In the genomic region with DNA sequence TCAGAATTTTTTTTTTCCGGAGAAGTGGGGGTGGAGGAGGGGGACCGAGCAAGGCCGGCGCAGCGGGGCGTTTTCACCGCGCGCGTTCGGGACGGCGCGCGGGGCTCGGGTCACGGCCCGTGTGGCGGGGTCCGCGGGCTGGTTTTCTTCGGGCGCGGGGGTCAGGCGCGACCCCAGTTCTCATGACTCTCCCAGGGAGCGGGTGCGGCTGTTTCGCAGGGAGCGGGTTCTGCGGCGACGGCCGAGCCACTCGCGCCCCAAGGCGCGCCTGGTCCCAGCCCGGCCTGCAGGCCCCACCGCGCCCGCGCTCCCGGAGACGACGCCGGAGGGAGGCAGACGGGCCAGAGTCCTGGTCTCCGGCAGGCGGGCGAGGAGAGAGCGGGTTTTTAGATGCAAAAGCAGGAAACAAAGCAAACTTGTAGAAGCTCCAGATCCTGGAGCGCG, we compare ENCODE assay signal across 1 cellular context.
TF ChIP-seq lines count a peak whose summit lies in the region.

No MANE protein-coding gene starts in this region.

TF ChIP-seq in HepG2, 621 proteins besides CTCF, POLR2A, EP300 and RAD21 (continued from another document):
- TF ChIP-seq PLSCR1 (CRISPR knock-in tag; IDR thresholded peaks at IDR 0.05; ENCODE audit: borderline replicate concordance), result no peak
- TF ChIP-seq PRDM4 (CRISPR knock-in tag; IDR thresholded peaks at IDR 0.05; ENCODE audit: borderline replicate concordance), result 0 out of 2 replicates have a peak, but pooled peaks have one; percentile 26
- TF ChIP-seq ZIK1 (CRISPR knock-in tag; IDR thresholded peaks at IDR 0.05; ENCODE audit: borderline replicate concordance, low read depth), result no peak
- TF ChIP-seq ZNF782 (CRISPR knock-in tag; IDR thresholded peaks at IDR 0.05; ENCODE audit: borderline replicate concordance), result no peak
- TF ChIP-seq SRSF4 (IDR thresholded peaks at IDR 0.05; ENCODE audit: low read depth, low read length, poor library complexity, severe bottlenecking), result peak; percentile 24
- peak; percentile 26; the same call in 1 of the 2 replicates for TF ChIP-seq MEIS2 (CRISPR knock-in tag; IDR thresholded peaks at IDR 0.05)
- TF ChIP-seq ZMYM4 (CRISPR knock-in tag; IDR thresholded peaks at IDR 0.05), result 0 out of 2 replicates have a peak, but pooled peaks have one; percentile 24
- TF ChIP-seq ZNF136 (CRISPR knock-in tag; IDR thresholded peaks at IDR 0.05; ENCODE audit: low read depth), result no peak
- TF ChIP-seq, protein P1, sequence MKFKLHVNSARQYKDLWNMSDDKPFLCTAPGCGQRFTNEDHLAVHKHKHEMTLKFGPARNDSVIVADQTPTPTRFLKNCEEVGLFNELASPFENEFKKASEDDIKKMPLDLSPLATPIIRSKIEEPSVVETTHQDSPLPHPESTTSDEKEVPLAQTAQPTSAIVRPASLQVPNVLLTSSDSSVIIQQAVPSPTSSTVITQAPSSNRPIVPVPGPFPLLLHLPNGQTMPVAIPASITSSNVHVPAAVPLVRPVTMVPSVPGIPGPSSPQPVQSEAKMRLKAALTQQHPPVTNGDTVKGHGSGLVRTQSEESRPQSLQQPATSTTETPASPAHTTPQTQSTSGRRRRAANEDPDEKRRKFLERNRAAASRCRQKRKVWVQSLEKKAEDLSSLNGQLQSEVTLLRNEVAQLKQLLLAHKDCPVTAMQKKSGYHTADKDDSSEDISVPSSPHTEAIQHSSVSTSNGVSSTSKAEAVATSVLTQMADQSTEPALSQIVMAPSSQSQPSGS (CRISPR knock-in tag; IDR thresholded peaks at IDR 0.05), result no peak
- TF ChIP-seq ZNF441 (CRISPR knock-in tag; IDR thresholded peaks at IDR 0.05; ENCODE audit: borderline replicate concordance), result no peak
- TF ChIP-seq PHF21A (CRISPR knock-in tag; IDR thresholded peaks at IDR 0.05), result 0 out of 2 replicates have a peak, but pooled peaks have one; percentile 15
